ENCODE assay signal across 8 cellular contexts in the genomic region with DNA sequence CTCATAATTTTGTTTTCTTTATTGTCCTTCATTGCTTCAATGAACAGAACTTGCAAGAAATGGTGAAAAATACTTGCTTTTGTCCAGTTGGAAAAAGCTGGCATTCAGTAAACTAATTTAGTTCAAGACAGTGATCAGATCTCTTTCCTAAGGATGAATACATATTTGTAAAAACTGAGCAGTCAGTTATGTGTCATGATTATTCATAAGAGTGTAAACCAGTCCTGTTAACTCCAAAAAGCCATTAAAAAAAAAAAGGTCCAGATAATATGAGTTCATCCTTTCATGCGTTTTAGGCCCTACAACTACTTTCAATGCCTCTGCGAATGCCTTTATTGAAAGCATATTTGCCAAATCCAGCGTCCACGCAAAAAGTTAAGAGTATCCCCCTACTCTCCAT. TPM values are rescaled to one million over a fixed set of nuclear protein-coding genes. Genes with fewer than 3 reads are reported as not detected.
DNase-seq lines count a peak whose midpoint lies in the region; ATAC-seq lines count a peak whose summit lies in the region.

No MANE protein-coding gene starts in this region.

- H3K27ac ChIP-seq in substantia nigra (ENCODE audit: low read depth, low read length, poor library complexity, severe bottlenecking) = peak overlapping the region; percentile 76

- DNase-seq in activated CD4-positive, alpha-beta T cell treated with anti-CD3 and anti-CD28 coated beads, Interleukin-2, amount 10 ng/mL, durations not matched to agents 7 days and 5 days = no peak
- DNase-seq in activated CD4-positive, alpha-beta T cell treated with anti-CD3 and anti-CD28 coated beads, Interleukin-2, amount 50 U/mL, for 4 hours = no peak
- no peak for DNase-seq in activated CD4-positive, alpha-beta memory T cell treated with anti-CD3 and anti-CD28 coated beads, Interleukin-2, amount 10 ng/mL, durations not matched to agents 7 days and 5 days
- no peak for DNase-seq in substantia nigra (lab: John Stamatoyannopoulos, UW)
- no peak for DNase-seq in KBM-7
- DNase-seq in NCI-H748 (lab: John Stamatoyannopoulos, UW; ENCODE audit: unreplicated experiment) = no peak

- POLR2A ChIA-PET in activated CD4-positive, alpha-beta T cell treated with anti-CD3 and anti-CD28 coated beads, Interleukin-2, amount 10 ng/mL, durations not matched to agents 7 days and 5 days (lab: Charles Lee) = no interaction called here
- POLR2A ChIA-PET in activated CD4-positive, alpha-beta memory T cell treated with anti-CD3 and anti-CD28 coated beads, Interleukin-2, amount 10 ng/mL, durations not matched to agents 7 days and 5 days (lab: Charles Lee) = no interaction called here

- no peak for ATAC-seq in HG03159 (IDR thresholded peaks at IDR 0.05; ENCODE audit: unreplicated experiment)

- peak overlapping the region; percentile 95 for H3K27ac Mint-ChIP-seq in activated CD4-positive, alpha-beta T cell treated with anti-CD3 and anti-CD28 coated beads, Interleukin-2, amount 10 ng/mL, durations not matched to agents 7 days and 5 days
- H3K27ac Mint-ChIP-seq in activated CD4-positive, alpha-beta memory T cell treated with anti-CD3 and anti-CD28 coated beads, Interleukin-2, amount 10 ng/mL, durations not matched to agents 7 days and 5 days = peak overlapping the region; percentile 79

- no peaks in the 10 kb centered on the region for H3K9me3 Mint-ChIP-seq in activated CD4-positive, alpha-beta T cell treated with anti-CD3 and anti-CD28 coated beads, Interleukin-2, amount 10 ng/mL, durations not matched to agents 7 days and 5 days
- no peaks in the 10 kb centered on the region for H3K9me3 Mint-ChIP-seq in activated CD4-positive, alpha-beta memory T cell treated with anti-CD3 and anti-CD28 coated beads, Interleukin-2, amount 10 ng/mL, durations not matched to agents 7 days and 5 days

- H3K27me3 Mint-ChIP-seq in activated CD4-positive, alpha-beta T cell treated with anti-CD3 and anti-CD28 coated beads, Interleukin-2, amount 10 ng/mL, durations not matched to agents 7 days and 5 days = peaks cover 9% of the 10 kb centered on the region
- H3K27me3 Mint-ChIP-seq in activated CD4-positive, alpha-beta memory T cell treated with anti-CD3 and anti-CD28 coated beads, Interleukin-2, amount 10 ng/mL, durations not matched to agents 7 days and 5 days = no peaks in the 10 kb centered on the region

- H3K27me3 ChIP-seq in iPS-15b (ENCODE audit: control insufficient read depth, insufficient read depth, low read length) = no peaks in the 10 kb centered on the region

- H3K36me3 ChIP-seq in iPS-15b (ENCODE audit: control insufficient read depth, insufficient read depth, low read length) = peaks cover 5% of the 10 kb centered on the region

- peak overlapping the region; percentile 94 for H3K9ac ChIP-seq in iPS-15b (ENCODE audit: low read depth, low read length)

- no peaks in the 10 kb centered on the region for H3K9me3 ChIP-seq in iPS-15b (ENCODE audit: control insufficient read depth, insufficient read depth, low read length)

- no peaks in the 10 kb centered on the region for H3K4me1 ChIP-seq in iPS-15b (ENCODE audit: control insufficient read depth, insufficient read depth, low read length)

- H3K4me3 Mint-ChIP-seq in activated CD4-positive, alpha-beta T cell treated with anti-CD3 and anti-CD28 coated beads, Interleukin-2, amount 10 ng/mL, durations not matched to agents 7 days and 5 days = peak overlapping the region; percentile 98
- peak overlapping the region; percentile 95 for H3K4me3 Mint-ChIP-seq in activated CD4-positive, alpha-beta memory T cell treated with anti-CD3 and anti-CD28 coated beads, Interleukin-2, amount 10 ng/mL, durations not matched to agents 7 days and 5 days

- in situ Hi-C loops in KBM-7 (cut with MboI; ENCODE audit: low pct_unique_long_range_greater_than_20kb, low sequenced_read_pairs) = no loop called here

- CTCF ChIA-PET in activated CD4-positive, alpha-beta T cell treated with anti-CD3 and anti-CD28 coated beads, Interleukin-2, amount 10 ng/mL, durations not matched to agents 7 days and 5 days (lab: Charles Lee) = no interaction called here
- CTCF ChIA-PET in activated CD4-positive, alpha-beta memory T cell treated with anti-CD3 and anti-CD28 coated beads, Interleukin-2, amount 10 ng/mL, durations not matched to agents 7 days and 5 days (lab: Charles Lee) = interaction anchor here (6.9 kb wide), 1 partner anchor 126 kb away, joined by 53 read pairs; a partner anchor contains a TSS

- peak overlapping the region; percentile 94 for H3K4me3 ChIP-seq in iPS-15b (ENCODE audit: low read depth, low read length)

- H3K4me1 Mint-ChIP-seq in activated CD4-positive, alpha-beta T cell treated with anti-CD3 and anti-CD28 coated beads, Interleukin-2, amount 10 ng/mL, durations not matched to agents 7 days and 5 days = peaks cover 36% of the 10 kb centered on the region
- H3K4me1 Mint-ChIP-seq in activated CD4-positive, alpha-beta memory T cell treated with anti-CD3 and anti-CD28 coated beads, Interleukin-2, amount 10 ng/mL, durations not matched to agents 7 days and 5 days = peaks cover 46% of the 10 kb centered on the region

- H3K36me3 Mint-ChIP-seq in activated CD4-positive, alpha-beta T cell treated with anti-CD3 and anti-CD28 coated beads, Interleukin-2, amount 10 ng/mL, durations not matched to agents 7 days and 5 days (ENCODE audit: low read depth) = peaks cover 25% of the 10 kb centered on the region
- H3K36me3 Mint-ChIP-seq in activated CD4-positive, alpha-beta memory T cell treated with anti-CD3 and anti-CD28 coated beads, Interleukin-2, amount 10 ng/mL, durations not matched to agents 7 days and 5 days (ENCODE audit: low read depth) = peaks cover 33% of the 10 kb centered on the region

RNA-seq across cellular contexts. Expression of a gene that starts 0.6 kb away (rescaled TPM):
- total RNA-seq in activated CD4-positive, alpha-beta T cell treated with anti-CD3 and anti-CD28 coated beads, Interleukin-2, amount 10 ng/mL, durations not matched to agents 7 days and 5 days = 10 to 100 TPM; 12.3 to 14.1 TPM
- total RNA-seq in activated CD4-positive, alpha-beta memory T cell treated with anti-CD3 and anti-CD28 coated beads, Interleukin-2, amount 10 ng/mL, durations not matched to agents 7 days and 5 days = 10 to 100 TPM; 18.6 to 20.7 TPM

RNA-seq across cellular contexts. Expression of a gene that starts 0.7 kb away (rescaled TPM):
- total RNA-seq in activated CD4-positive, alpha-beta T cell treated with anti-CD3 and anti-CD28 coated beads, Interleukin-2, amount 10 ng/mL, durations not matched to agents 7 days and 5 days = 1 to 10 TPM; 1.4 to 1.6 TPM
- 1 to 10 TPM; 1.9 to 2.3 TPM for total RNA-seq in activated CD4-positive, alpha-beta memory T cell treated with anti-CD3 and anti-CD28 coated beads, Interleukin-2, amount 10 ng/mL, durations not matched to agents 7 days and 5 days
